ENCODE assay signal across 23 cellular contexts in genomic region chr6:90516074-90516660, GRCh38.
DNase-seq lines count a peak whose midpoint lies in the region; ATAC-seq and TF ChIP-seq lines count a peak whose summit lies in the region.
"Had no signal": no experiment of that assay in that cellular context is flagged by ENCODE, and none has a peak within 500 bp of the region (broad histone marks: within the 10 kb centered on the region; RNA-seq: fewer than 3 reads in every experiment).

No MANE protein-coding gene starts in this region.

- no peak for TF ChIP-seq POLR2A in HCT116 (IDR thresholded peaks at IDR 0.05; ENCODE audit: borderline replicate concordance, extremely low read depth, insufficient read depth, insufficient read length)
- no peak for TF ChIP-seq POLR2A in uterus (IDR thresholded peaks at IDR 0.05)

- no peak for TF ChIP-seq RAD21 in HCT116 (IDR thresholded peaks at IDR 0.05; ENCODE audit: low read depth)

- H3K27ac ChIP-seq in A673 (ENCODE audit: low read depth, low read length, poor library complexity, severe bottlenecking): no peak overlapping the region
- no peak overlapping the region for H3K27ac ChIP-seq in HCT116 (ENCODE audit: low read depth, low read length)
- H3K27ac ChIP-seq in dorsolateral prefrontal cortex: peak overlapping the region in 58 of 59 donors; percentile 7 to 94 (median 80)
- H3K27ac ChIP-seq in uterus: no peak overlapping the region
- H3K27ac ChIP-seq: PC-9, SJCRH30 had no signal

- H3K9me3 ChIP-seq in A673 (ENCODE audit: low read depth, low read length, poor library complexity, severe bottlenecking) (no peaks in the 10 kb centered on the region), HCT116 (ENCODE audit: control insufficient read depth in 1 of 2, insufficient read depth in 1 of 2, low read depth in 1 of 2, low read length in 2 of 2) (no peaks in the 10 kb centered on the region), uterus (no peaks in the 10 kb centered on the region)
- H3K9me3 ChIP-seq: MG63, SJCRH30 had no signal

- no peaks in the 10 kb centered on the region for H3K79me2 ChIP-seq in HCT116 (ENCODE audit: insufficient read depth, low read length)

- CTCF ChIA-PET in A673 (lab: Charles Lee): no interaction called here
- CTCF ChIA-PET in HCT116 (lab: Charles Lee): no interaction called here

- POLR2A ChIA-PET in A673 (lab: Charles Lee; ENCODE audit: low non-redundant PET) (no interaction called here), HCT116 (lab: Charles Lee) (no interaction called here)

- RAD21 ChIA-PET in HCT116 (lab: Charles Lee; ENCODE audit: low non-redundant PET in 1 of 2, low total read pairs in 2 of 2, uncharacterized antibody in 2 of 2, unreplicated experiment in 2 of 2): no interaction called here

- BruUV-seq in A673 (replicated peaks; lab: Mats Ljungman, UMichigan): TSS peak; percentile 28
- TSS peak; percentile 29 for BruUV-seq in HCT116 (replicated peaks; lab: Mats Ljungman, UMichigan)

- TF ChIP-seq CTCF in A673 (conservative IDR thresholded peaks at IDR 0.05; ENCODE audit: low read depth, low read length) (no peak), HCT116 (IDR thresholded peaks at IDR 0.05 in 2 of 3, conservative IDR thresholded peaks at IDR 0.05 in 1 of 3; ENCODE audit: borderline replicate concordance in 1 of 3, insufficient read depth in 1 of 3, low read depth in 2 of 3, low read length in 2 of 3) (no peak), dorsolateral prefrontal cortex (IDR thresholded peaks at IDR 0.05 in 54 of 56, conservative IDR thresholded peaks at IDR 0.05 in 2 of 56; ENCODE audit: low read depth in 1 of 56, partially characterized antibody in 56 of 56) (no peak), uterus (IDR thresholded peaks at IDR 0.05) (no peak)

- intact Hi-C loops in A673 (cut with micrococcal nuclease; ENCODE audit: unreplicated experiment): no loop called here
- intact Hi-C loops in HCT116 (cut with micrococcal nuclease): no loop called here
- intact Hi-C loops in dorsolateral prefrontal cortex (cut with DNase I): no loop called here
- intact Hi-C loops in uterus (cut with DNase I; ENCODE audit: low total_unique reads): no loop called here

- H3K4me3 ChIP-seq in A673 (ENCODE audit: low read depth, low read length, poor library complexity, severe bottlenecking) (no peak overlapping the region), HCT116 (replicated peaks in 1 of 2; ENCODE audit: low read depth in 1 of 2, low read length in 2 of 2) (no peak overlapping the region), dorsolateral prefrontal cortex (peak overlapping the region in 52 of 59 donors; percentile 1 to 61 (median 32)), uterus (no peak overlapping the region)
- H3K4me3 ChIP-seq: MG63, PC-9, SJCRH30 had no signal

- H3K4me2 ChIP-seq in HCT116 (ENCODE audit: low read length): no peak overlapping the region
- H3K4me2 ChIP-seq: PC-9 had no signal

- no peaks in the 10 kb centered on the region for H3K9me2 ChIP-seq in HCT116 (ENCODE audit: insufficient read depth)

- H3K36me3 ChIP-seq in A673 (ENCODE audit: insufficient read depth, low read length, poor library complexity, severe bottlenecking) (peaks cover 28% of the 10 kb centered on the region), HCT116 (ENCODE audit: control insufficient read depth in 1 of 2, insufficient read depth in 2 of 2, low read length in 2 of 2) (peaks cover 6 to 19% of the 10 kb centered on the region in 2 experiments; a peak in 1 of 4 replicates), uterus (no peaks in the 10 kb centered on the region)

- H3K9ac ChIP-seq in HCT116 (ENCODE audit: low read length): no peak overlapping the region

- no peaks in the 10 kb centered on the region for H4K20me1 ChIP-seq in HCT116 (ENCODE audit: insufficient read depth)

- H2AFZ ChIP-seq in HCT116 (ENCODE audit: low read depth, low read length, poor library complexity, severe bottlenecking): no peak overlapping the region
- H2AFZ ChIP-seq: PC-9 had no signal

- H3K4me1 ChIP-seq in A673 (ENCODE audit: insufficient read depth, low read length, poor library complexity, severe bottlenecking) (no peaks in the 10 kb centered on the region), HCT116 (ENCODE audit: control insufficient read depth in 1 of 2, insufficient read depth in 2 of 2, low read length in 2 of 2) (no peaks in the 10 kb centered on the region), uterus (no peaks in the 10 kb centered on the region)
- H3K4me1 ChIP-seq: SJCRH30 had no signal

- no peak for DNase-seq in A673 (ENCODE audit: low spot score)
- no peak for DNase-seq in HCT116 (ENCODE audit: low read depth, low spot score)
- no peak for DNase-seq in dorsolateral prefrontal cortex
- peak; percentile 79 for DNase-seq in pons (ENCODE audit: low spot score)
- DNase-seq in T1000 (lab: John Stamatoyannopoulos, UW): no peak
- no peak for DNase-seq in uterus
- DNase-seq: AML-193; CD4-positive, alpha-beta memory T cell; DND-41; KBM-7; MG63; NCI-H1105 treated with DMSO at 0.1 percent for 48 hours; NCI-H2029; NCI-H446; NCI-H524 treated with DMSO at 0.1 percent for 48 hours; NCI-H82; NK-92 treated with Interleukin-12 subunit alpha and Interleukin-12 subunit beta, amount 100 ng/mL, for 24 hours; PC-9; SJCRH30 had no signal

- H3K27me3 ChIP-seq in A673 (replicated peaks; ENCODE audit: insufficient read depth, low read depth, low read length, poor library complexity) (no peaks in the 10 kb centered on the region), HCT116 (ENCODE audit: insufficient read depth, low read length) (no peaks in the 10 kb centered on the region), dorsolateral prefrontal cortex (no peaks in the 10 kb centered on the region), uterus (no peaks in the 10 kb centered on the region)
- H3K27me3 ChIP-seq: MG63, SJCRH30 had no signal

- ATAC-seq in HCT116: no peak
- no peak for ATAC-seq in GM21717 (IDR thresholded peaks at IDR 0.05; ENCODE audit: unreplicated experiment)
- no peak for ATAC-seq in GM18870 (IDR thresholded peaks at IDR 0.05; ENCODE audit: unreplicated experiment)
- ATAC-seq: Right ventricle myocardium inferior, SK-N-SH treated with all-trans-retinoic acid at 6 μM for 48 hours had no signal

TF ChIP-seq in HCT116, 20 proteins besides CTCF, POLR2A, EP300 and RAD21 (continues in another document):
- TF ChIP-seq EGR1 (IDR thresholded peaks at IDR 0.05; ENCODE audit: low read depth): no peak
- TF ChIP-seq EZH2 (IDR thresholded peaks at IDR 0.05): no peak
- TF ChIP-seq EZH2phosphoT487 (IDR thresholded peaks at IDR 0.05; ENCODE audit: borderline replicate concordance): no peak
- TF ChIP-seq SRF (IDR thresholded peaks at IDR 0.05; ENCODE audit: low read depth): no peak
- no peak for TF ChIP-seq ATF3 (IDR thresholded peaks at IDR 0.05)
- TF ChIP-seq SP1 (IDR thresholded peaks at IDR 0.05; ENCODE audit: low read depth): no peak
- no peak for TF ChIP-seq ZNF274 (IDR thresholded peaks at IDR 0.05; ENCODE audit: low read depth, low read length)
- no peak for TF ChIP-seq TCF7L2 (IDR thresholded peaks at IDR 0.05; ENCODE audit: borderline replicate concordance, extremely low read depth, insufficient read depth, insufficient read length)
- no peak for TF ChIP-seq REST (IDR thresholded peaks at IDR 0.05; ENCODE audit: low read depth)
- TF ChIP-seq CEBPB (IDR thresholded peaks at IDR 0.05; ENCODE audit: low read depth): no peak
- no peak for TF ChIP-seq SIN3A (IDR thresholded peaks at IDR 0.05; ENCODE audit: low read depth)
- TF ChIP-seq YY1 (IDR thresholded peaks at IDR 0.05; ENCODE audit: extremely low read depth, insufficient replicate concordance, low read depth, low read length): no peak
- TF ChIP-seq POLR2AphosphoS5 (IDR thresholded peaks at IDR 0.05; ENCODE audit: low read depth, low read length): no peak
- no peak for TF ChIP-seq FOSL1 (IDR thresholded peaks at IDR 0.05; ENCODE audit: low read depth)
- TF ChIP-seq CBX3 (IDR thresholded peaks at IDR 0.05; ENCODE audit: low read depth): no peak
- no peak for TF ChIP-seq ELF1 (IDR thresholded peaks at IDR 0.05; ENCODE audit: borderline replicate concordance, low read depth)

Comparison
In these comparisons a context has a peak if more than half of its experiments do, and no peak if none do; other contexts are left out.
1. H3K27ac ChIP-seq: peak in dorsolateral prefrontal cortex (58 of 59); none in A673 (single experiment), HCT116 (single experiment) and uterus (0 of 2).
2. H3K4me3 ChIP-seq: peak in dorsolateral prefrontal cortex (52 of 59); none in A673 (single experiment), HCT116 (0 of 2) and uterus (0 of 2).